10 cellular contexts compared by ENCODE assay signal in genomic region chr13:98927954-98928927, GRCh38. TPM values are rescaled to one million over a fixed set of nuclear protein-coding genes. Genes with fewer than 3 reads are reported as not detected.
DNase-seq lines count a peak whose midpoint lies in the region; ATAC-seq and TF ChIP-seq lines count a peak whose summit lies in the region.
"Had no signal": no experiment of that assay in that cellular context is flagged by ENCODE, and none has a peak within 500 bp of the region (broad histone marks: within the 10 kb centered on the region; RNA-seq: fewer than 3 reads in every experiment).

No MANE protein-coding gene starts in this region.

- no peak overlapping the region for H3K23ac ChIP-seq in mesendoderm (ENCODE audit: low read length)

- no peaks in the 10 kb centered on the region for H3K79me1 ChIP-seq in mesendoderm (ENCODE audit: low read length)

- H3K4ac ChIP-seq in mesendoderm (ENCODE audit: low read depth, low read length): no peak overlapping the region

- H3K4me2 ChIP-seq in mammary epithelial cell (ENCODE audit: insufficient read depth, low read depth, low read length) (no peak overlapping the region), mesendoderm (ENCODE audit: low read length) (no peak overlapping the region)

- H2AK5ac ChIP-seq in mesendoderm (ENCODE audit: low read length): no peak overlapping the region

- no peak overlapping the region for H2AFZ ChIP-seq in mammary epithelial cell (ENCODE audit: low read depth, low read length)

- no peaks in the 10 kb centered on the region for H4K20me1 ChIP-seq in mammary epithelial cell (ENCODE audit: insufficient read depth, low read length)

- no peak for ATAC-seq in GM21526 (IDR thresholded peaks at IDR 0.05; ENCODE audit: low FRiP score, unreplicated experiment)

- 94% methylated on average over 2 of the region's 2 CpGs for WGBS in mammary epithelial cell (ENCODE audit: low coverage, missing lambda C conversion rate)
- 69 to 77% methylated on average over 2 of the region's 2 CpGs for WGBS in esophagus squamous epithelium, 2 donors
- no CpG with 5 or more reads among the region's 2 CpGs for whole genome bisulfite sequencing in mesendoderm (ENCODE audit: extremely low coverage, insufficient coverage, low lambda C conversion rate)

- CTCF ChIA-PET in MCF 10A (lab: Yijun Ruan, JAX) (interaction anchor here (0.6 to 1.0 kb wide), 3 partner anchors 35 to 341 kb away, joined by 3 to 6 read pairs (median 3); no protein-coding TSS in a partner anchor), mammary epithelial cell (lab: Charles Lee; ENCODE audit: low non-redundant PET) (no interaction called here)

- BruUV-seq in MCF 10A (replicated peaks; lab: Mats Ljungman, UMichigan): TSS peak; percentile 26
- no TSS peak for BruUV-seq in mammary epithelial cell (replicated peaks; lab: Mats Ljungman, UMichigan)

- intact Hi-C loops in MCF 10A (cut with micrococcal nuclease) (no loop called here), mammary epithelial cell (cut with micrococcal nuclease) (no loop called here), esophagus squamous epithelium (cut with DNase I) (no loop called here)

- POLR2A ChIA-PET in MCF 10A (lab: Yijun Ruan, JAX): no interaction called here

- no peak overlapping the region for H2BK5ac ChIP-seq in mesendoderm (ENCODE audit: low read length)

- no peaks in the 10 kb centered on the region for H3K79me2 ChIP-seq in mammary epithelial cell (ENCODE audit: insufficient read depth, low read length)
- no peaks in the 10 kb centered on the region for H3K79me2 ChIP-seq in mesendoderm (ENCODE audit: control insufficient read depth, insufficient read depth, low read length)

- H3K4me3 Mint-ChIP-seq in MCF 10A (ENCODE audit: unreplicated experiment): no peak overlapping the region

- H3K27me3 ChIP-seq in mammary epithelial cell (ENCODE audit: insufficient read depth, low read length): no peaks in the 10 kb centered on the region
- H3K27me3 ChIP-seq in esophagus squamous epithelium: no peaks in the 10 kb centered on the region
- H3K27me3 ChIP-seq in mesendoderm (ENCODE audit: insufficient read depth, low read length, poor library complexity): no peaks in the 10 kb centered on the region
- H3K27me3 ChIP-seq: stomach had no signal

- no peak for TF ChIP-seq POLR2A in esophagus squamous epithelium (IDR thresholded peaks at IDR 0.05)

- no peak overlapping the region for H4K8ac ChIP-seq in mesendoderm (ENCODE audit: low read depth, low read length)

- no peak overlapping the region for H3K56ac ChIP-seq in mesendoderm (ENCODE audit: low read length)

- no peaks in the 10 kb centered on the region for H3K9me3 ChIP-seq in mammary epithelial cell (replicated peaks; ENCODE audit: insufficient read depth, low read length)
- H3K9me3 ChIP-seq in esophagus squamous epithelium: no peaks in the 10 kb centered on the region
- H3K9me3 ChIP-seq: stomach had no signal

- H3K36me3 Mint-ChIP-seq in MCF 10A (ENCODE audit: insufficient read depth, unreplicated experiment): peaks cover 20% of the 10 kb centered on the region

- DNase-seq in MCF 10A (ENCODE audit: unreplicated experiment): peak; percentile 20
- no peak for DNase-seq in mammary epithelial cell
- DNase-seq in esophagus squamous epithelium (lab: John Stamatoyannopoulos, UW): no peak
- peak; percentile 91 for DNase-seq in mesendoderm
- DNase-seq in NOMO-1 (lab: John Stamatoyannopoulos, UW; ENCODE audit: unreplicated experiment in 2 of 2): no peak
- DNase-seq in retina: no peak
- DNase-seq in NCI-H146 (lab: John Stamatoyannopoulos, UW): no peak
- DNase-seq: NCI-H1417 treated with DMSO at 0.1 percent for 48 hours, stomach had no signal

- H3K4me1 ChIP-seq in mammary epithelial cell (ENCODE audit: insufficient read depth, low read length) (no peaks in the 10 kb centered on the region), esophagus squamous epithelium (peaks cover 0 to 12% (median 0%) of the 10 kb centered on the region in 3 donors), mesendoderm (ENCODE audit: control insufficient read depth, low read depth, low read length) (no peaks in the 10 kb centered on the region)

- dilution Hi-C loops in mammary epithelial cell (cut with HindIII; ENCODE audit: low sequenced_read_pairs): no loop called here

- H2BK15ac ChIP-seq in mesendoderm (replicated peaks; ENCODE audit: low read depth): no peak overlapping the region

- peak overlapping the region; percentile 30 for H3K27ac Mint-ChIP-seq in MCF 10A (ENCODE audit: low read depth, unreplicated experiment)

- no peak overlapping the region for H3K9ac ChIP-seq in mammary epithelial cell (ENCODE audit: insufficient read depth, low read length)
- H3K9ac ChIP-seq in mesendoderm (ENCODE audit: low read length): no peak overlapping the region

- no peak overlapping the region for H3K4me3 ChIP-seq in mammary epithelial cell (replicated peaks in 1 of 3; ENCODE audit: insufficient read depth in 1 of 3, low read depth in 2 of 3, low read length in 3 of 3)
- H3K4me3 ChIP-seq in esophagus squamous epithelium: no peak overlapping the region
- H3K4me3 ChIP-seq in mesendoderm (ENCODE audit: low read length): no peak overlapping the region
- H3K4me3 ChIP-seq: stomach had no signal

- in situ Hi-C loops in mammary epithelial cell (cut with MboI; ENCODE audit: low sequenced_read_pairs in 2 of 2): no loop called here

- H3K27me3 Mint-ChIP-seq in MCF 10A (ENCODE audit: insufficient read depth, unreplicated experiment): no peaks in the 10 kb centered on the region

- H2BK120ac ChIP-seq in mesendoderm (ENCODE audit: low read depth, low read length): no peak overlapping the region

- peak overlapping the region; percentile 80 for H3K18ac ChIP-seq in mesendoderm (ENCODE audit: low read length)

- no peaks in the 10 kb centered on the region for H3K9me3 Mint-ChIP-seq in MCF 10A (ENCODE audit: unreplicated experiment)

- H3K27ac ChIP-seq in mammary epithelial cell (ENCODE audit: insufficient read depth, low read depth, low read length) (no peak overlapping the region), esophagus squamous epithelium (peak overlapping the region in 3 of 4 donors; percentile 53 to 64 (median 54)), mesendoderm (ENCODE audit: low read depth, low read length) (no peak overlapping the region)

- H4K5ac ChIP-seq in mesendoderm (ENCODE audit: low read length): no peak overlapping the region

- H3K4me1 Mint-ChIP-seq in MCF 10A (ENCODE audit: insufficient read depth, unreplicated experiment): peaks cover 4% of the 10 kb centered on the region

- TF ChIP-seq CTCF in MCF 10A (IDR thresholded peaks at IDR 0.05; ENCODE audit: unreplicated experiment) (no peak), mammary epithelial cell (conservative IDR thresholded peaks at IDR 0.05 in 1 of 2, IDR thresholded peaks at IDR 0.05 in 1 of 2; ENCODE audit: extremely low read depth in 1 of 2, insufficient read depth in 1 of 2, low read depth in 1 of 2, low read length in 2 of 2) (no peak), esophagus squamous epithelium (IDR thresholded peaks at IDR 0.05) (no peak)

- H3K36me3 ChIP-seq in mammary epithelial cell (ENCODE audit: insufficient read depth, low read length) (no peaks in the 10 kb centered on the region), esophagus squamous epithelium (peaks cover 0 to 14% (median 0%) of the 10 kb centered on the region in 3 donors), mesendoderm (ENCODE audit: control insufficient read depth, insufficient read depth, low read length) (no peaks in the 10 kb centered on the region)
- H3K36me3 ChIP-seq: stomach had no signal

RNA-seq across cellular contexts. Expression of gene DOCK9, which starts 49.6 kb away (rescaled TPM):
- 77.0 and 94.1 TPM in 2 replicates for total RNA-seq in MCF 10A (2022)
- total RNA-seq in mammary epithelial cell: 10 to 100 TPM; 65.2 to 77.6 TPM
- polyA plus RNA-seq in mammary epithelial cell: 52.9 TPM
- polyA minus RNA-seq in mammary epithelial cell: 122 TPM
- 100 to 1,000 TPM in 3 of 4 donors, 10 to 100 TPM in 1; 94.7 to 240 (median 150) TPM for total RNA-seq in esophagus squamous epithelium
- polyA plus RNA-seq in mesendoderm (2013, experiment 1 of 2): 9.6 TPM
- polyA plus RNA-seq in mesendoderm (2013, experiment 2 of 2): 10.6 TPM

Comparison
In these comparisons a context has a peak if more than half of its experiments do, and no peak if none do; other contexts are left out.
1. DNase-seq: peak in MCF 10A (single experiment) and mesendoderm (single experiment); none in mammary epithelial cell (single experiment), esophagus squamous epithelium (single experiment), NOMO-1 (0 of 2), retina (single experiment) and NCI-H146 (single experiment).
2. H3K27ac ChIP-seq: peak in esophagus squamous epithelium (3 of 4); none in mammary epithelial cell (single experiment) and mesendoderm (single experiment).